In the genomic region with DNA sequence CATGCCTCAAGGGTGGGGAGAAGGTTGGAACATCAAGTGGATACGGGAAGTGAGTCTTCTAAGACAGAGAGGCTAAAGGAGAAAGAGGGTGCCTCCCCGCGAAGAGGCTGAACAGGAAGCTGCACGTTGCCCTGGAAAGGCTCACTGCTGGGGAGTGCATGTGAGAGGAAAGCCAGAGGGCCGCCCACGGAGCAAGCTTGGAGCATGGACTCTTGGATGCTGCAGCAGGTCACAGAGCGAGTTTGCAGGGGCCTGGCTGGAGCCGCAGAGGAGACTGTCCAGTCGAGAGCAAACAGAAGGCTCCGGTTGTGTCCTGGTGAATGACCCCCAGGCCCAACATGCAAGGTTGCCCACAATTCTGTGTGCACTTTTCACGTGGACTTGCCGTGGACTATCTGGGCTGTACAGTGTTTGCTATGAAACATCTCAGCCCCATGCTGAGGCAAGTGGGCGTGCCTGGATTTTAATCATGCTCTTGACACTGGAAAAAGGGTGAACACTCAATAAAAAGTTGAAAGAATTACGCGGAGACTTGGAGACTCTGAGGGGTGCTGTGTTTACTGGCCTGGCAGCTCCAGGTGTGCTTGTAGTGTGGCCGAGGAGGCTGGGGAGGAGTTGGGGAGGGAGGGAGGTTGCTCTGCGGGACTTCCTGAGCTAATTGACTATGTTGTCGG, we compare ENCODE assay signal across 21 cellular contexts. TPM values are rescaled to one million over a fixed set of nuclear protein-coding genes. Genes with fewer than 3 reads are reported as not detected.
DNase-seq lines count a peak whose midpoint lies in the region; ATAC-seq and TF ChIP-seq lines count a peak whose summit lies in the region.
"Had no signal": no experiment of that assay in that cellular context is flagged by ENCODE, and none has a peak within 500 bp of the region (broad histone marks: within the 10 kb centered on the region; RNA-seq: fewer than 3 reads in every experiment).

No MANE protein-coding gene starts in this region.

- ATAC-seq in GM23338: no peak; the same call in 2 of the 3 replicates
- no peak for ATAC-seq in GM18505 (IDR thresholded peaks at IDR 0.05; ENCODE audit: unreplicated experiment)
- ATAC-seq in GM19395 (IDR thresholded peaks at IDR 0.05; ENCODE audit: unreplicated experiment): no peak
- no peak for ATAC-seq in GM19328 (IDR thresholded peaks at IDR 0.05; ENCODE audit: unreplicated experiment)
- ATAC-seq: stimulated activated effector memory CD8-positive, alpha-beta T cell treated with anti-CD3 and anti-CD28 coated beads, Interleukin-12 subunit alpha, Interleukin-12 subunit beta, amount 100 ng/mL, for 72 hours had no signal

- no peak overlapping the region for H3K9ac ChIP-seq in BLaER1

- no peak for TF ChIP-seq CTCF in GM23338 (conservative IDR thresholded peaks at IDR 0.05; ENCODE audit: low read depth in 2 of 2)
- TF ChIP-seq CTCF in endothelial cell (IDR thresholded peaks at IDR 0.05; ENCODE audit: unreplicated experiment): no peak
- TF ChIP-seq CTCF in progenitor cell of endocrine pancreas (IDR thresholded peaks at IDR 0.05; ENCODE audit: unreplicated experiment): no peak

- no peaks in the 10 kb centered on the region for H3F3A ChIP-seq in GM23338 (replicated peaks; ENCODE audit: low read depth)

- peak overlapping the region; percentile 91 for H3K4me2 ChIP-seq in BLaER1
- H3K4me2 ChIP-seq in GM23338: peak overlapping the region; percentile 33; the same call in 1 of the 2 replicates
- H3K4me2 ChIP-seq: smooth muscle cell had no signal

- H3K36me3 ChIP-seq in BLaER1 (no peaks in the 10 kb centered on the region), GM23338 (ENCODE audit: insufficient read depth) (no peaks in the 10 kb centered on the region)

- H3K79me2 ChIP-seq in GM23338 (replicated peaks; ENCODE audit: insufficient read depth): no peaks in the 10 kb centered on the region

- H3K9me3 ChIP-seq in BLaER1: no peaks in the 10 kb centered on the region

- H3K27ac ChIP-seq in BLaER1: no peak overlapping the region
- peak overlapping the region; percentile 61; the same call in 1 of the 2 replicates for H3K27ac ChIP-seq in GM23338 (ENCODE audit: low read depth)
- H3K27ac ChIP-seq: RWPE1 had no signal

- no peak overlapping the region for H2AFZ ChIP-seq in GM23338

- H3K4me1 ChIP-seq in BLaER1 (peaks cover 53% of the 10 kb centered on the region), GM23338 (ENCODE audit: insufficient read depth) (peaks cover 8% of the 10 kb centered on the region)

- H3K4me3 Mint-ChIP-seq in GM23338 (no peak overlapping the region; the same call in 2 of the 3 replicates), endothelial cell (ENCODE audit: unreplicated experiment) (no peak overlapping the region), progenitor cell of endocrine pancreas (ENCODE audit: low read depth) (no peak overlapping the region)
- H3K4me3 Mint-ChIP-seq: activated CD4-positive, alpha-beta T cell treated with anti-CD3 and anti-CD28 coated beads, Interleukin-2, amount 10 ng/mL, durations not matched to agents 7 days and 5 days; activated naive CD8-positive, alpha-beta T cell treated with anti-CD3 and anti-CD28 coated beads, Interleukin-2, amount 10 ng/mL, durations not matched to agents 7 days and 5 days; CD4-positive, alpha-beta T cell; stimulated activated effector memory CD8-positive, alpha-beta T cell treated with anti-CD3 and anti-CD28 coated beads, Interleukin-12 subunit alpha, Interleukin-12 subunit beta, amount 100 ng/mL, for 72 hours; T-helper 1 cell treated with Interleukin-12 subunit alpha and Interleukin-12 subunit beta and Interleukin-4 antibody, amounts not matched to agents 30 μg/mL and 1 μg/mL, for 36 hours had no signal

- H3K36me3 Mint-ChIP-seq in GM23338 (ENCODE audit: low read depth): no peaks in the 10 kb centered on the region
- H3K36me3 Mint-ChIP-seq in endothelial cell (ENCODE audit: low read depth, unreplicated experiment): peaks cover 7% of the 10 kb centered on the region
- H3K36me3 Mint-ChIP-seq in progenitor cell of endocrine pancreas (ENCODE audit: insufficient read depth): peaks cover 1% of the 10 kb centered on the region
- H3K36me3 Mint-ChIP-seq: activated naive CD8-positive, alpha-beta T cell treated with anti-CD3 and anti-CD28 coated beads, Interleukin-2, amount 10 ng/mL, durations not matched to agents 7 days and 5 days; stimulated activated effector memory CD8-positive, alpha-beta T cell treated with anti-CD3 and anti-CD28 coated beads, Interleukin-12 subunit alpha, Interleukin-12 subunit beta, amount 100 ng/mL, for 72 hours had no signal

- H3K27ac Mint-ChIP-seq in GM23338 (peak overlapping the region; percentile 57), endothelial cell (ENCODE audit: unreplicated experiment) (peak overlapping the region; percentile 53), progenitor cell of endocrine pancreas (peak overlapping the region; percentile 9)
- H3K27ac Mint-ChIP-seq: activated CD4-positive, alpha-beta T cell treated with anti-CD3 and anti-CD28 coated beads, Interleukin-2, amount 10 ng/mL, durations not matched to agents 7 days and 5 days; activated naive CD8-positive, alpha-beta T cell treated with anti-CD3 and anti-CD28 coated beads, Interleukin-2, amount 10 ng/mL, durations not matched to agents 7 days and 5 days; CD4-positive, alpha-beta T cell; stimulated activated effector memory CD8-positive, alpha-beta T cell treated with anti-CD3 and anti-CD28 coated beads, Interleukin-12 subunit alpha, Interleukin-12 subunit beta, amount 100 ng/mL, for 72 hours; T-helper 1 cell treated with Interleukin-12 subunit alpha and Interleukin-12 subunit beta and Interleukin-4 antibody, amounts not matched to agents 30 μg/mL and 1 μg/mL, for 36 hours had no signal

- H3K4me1 Mint-ChIP-seq in GM23338: peaks cover 30% of the 10 kb centered on the region
- H3K4me1 Mint-ChIP-seq in endothelial cell (ENCODE audit: unreplicated experiment): no peaks in the 10 kb centered on the region
- peaks cover 10% of the 10 kb centered on the region for H3K4me1 Mint-ChIP-seq in progenitor cell of endocrine pancreas (ENCODE audit: low read depth)

- H3K9me3 Mint-ChIP-seq in GM23338 (no peaks in the 10 kb centered on the region; the same call in 2 of the 3 replicates), endothelial cell (ENCODE audit: unreplicated experiment) (no peaks in the 10 kb centered on the region), progenitor cell of endocrine pancreas (ENCODE audit: low read depth) (no peaks in the 10 kb centered on the region)
- H3K9me3 Mint-ChIP-seq: activated CD4-positive, alpha-beta T cell treated with anti-CD3 and anti-CD28 coated beads, Interleukin-2, amount 10 ng/mL, durations not matched to agents 7 days and 5 days; activated naive CD8-positive, alpha-beta T cell treated with anti-CD3 and anti-CD28 coated beads, Interleukin-2, amount 10 ng/mL, durations not matched to agents 7 days and 5 days; CD4-positive, alpha-beta T cell; stimulated activated effector memory CD8-positive, alpha-beta T cell treated with anti-CD3 and anti-CD28 coated beads, Interleukin-12 subunit alpha, Interleukin-12 subunit beta, amount 100 ng/mL, for 72 hours; T-helper 1 cell treated with Interleukin-12 subunit alpha and Interleukin-12 subunit beta and Interleukin-4 antibody, amounts not matched to agents 30 μg/mL and 1 μg/mL, for 36 hours had no signal

- TF ChIP-seq POLR2A in GM18505 (IDR thresholded peaks at IDR 0.05; ENCODE audit: borderline replicate concordance, extremely low read depth, insufficient read depth, insufficient read length): no peak

- H3K27me3 ChIP-seq in BLaER1 (no peaks in the 10 kb centered on the region), GM23338 (ENCODE audit: insufficient read depth) (no peaks in the 10 kb centered on the region)

- H4K20me1 ChIP-seq in BLaER1 (peaks cover 25% of the 10 kb centered on the region), GM23338 (replicated peaks; ENCODE audit: insufficient read depth) (no peaks in the 10 kb centered on the region)

- DNase-seq in GM23338 (ENCODE audit: low spot score): no peak
- no peak for DNase-seq in endothelial cell (ENCODE audit: low spot score)
- no peak for DNase-seq in progenitor cell of endocrine pancreas (ENCODE audit: low spot score, unreplicated experiment)
- DNase-seq: activated CD4-positive, alpha-beta T cell treated with anti-CD3 and anti-CD28 coated beads, Interleukin-2, amount 10 ng/mL, durations not matched to agents 7 days and 5 days; activated naive CD8-positive, alpha-beta T cell treated with anti-CD3 and anti-CD28 coated beads, Interleukin-2, amount 10 ng/mL, durations not matched to agents 7 days and 5 days; CD4-positive, alpha-beta T cell; central memory CD4-positive, alpha-beta T cell; dermis blood vessel endothelial cell; NCI-H1436; NCI-H524; nucleus accumbens; stimulated activated CD4-positive, alpha-beta T cell treated with anti-CD3 and anti-CD28 coated beads, Interleukin-2, amount 100 ng/mL, for 48 hours had no signal

- no peaks in the 10 kb centered on the region for H3K9me2 ChIP-seq in GM23338 (ENCODE audit: insufficient read depth)

- no peak overlapping the region for H3K4me3 ChIP-seq in BLaER1
- no peak overlapping the region for H3K4me3 ChIP-seq in GM23338
- H3K4me3 ChIP-seq: lung, smooth muscle cell had no signal

- H3K27me3 Mint-ChIP-seq in GM23338 (ENCODE audit: insufficient read depth, low read depth, poor library complexity) (peaks cover 7% of the 10 kb centered on the region), endothelial cell (ENCODE audit: unreplicated experiment) (peaks cover 13% of the 10 kb centered on the region), progenitor cell of endocrine pancreas (no peaks in the 10 kb centered on the region)
- H3K27me3 Mint-ChIP-seq: activated naive CD8-positive, alpha-beta T cell treated with anti-CD3 and anti-CD28 coated beads, Interleukin-2, amount 10 ng/mL, durations not matched to agents 7 days and 5 days had no signal

RNA-seq across cellular contexts. Expression of a gene that starts 54.5 kb away (rescaled TPM):
- total RNA-seq in GM23338 (2014; rRNA removed; shearing (Covaris generic)): 12.6 and 21.9 TPM in 2 replicates
- polyA plus RNA-seq in GM23338 (2016; fragmentation: Nextera tagmentation; extraction: Ambion mirVana): 5.2 and 8.7 TPM in 2 replicates
- 3.3 TPM for total RNA-seq in endothelial cell (ENCODE audit: unreplicated experiment)
- total RNA-seq in progenitor cell of endocrine pancreas: 21.4 and 28.3 TPM in 2 replicates
